Comparison of ENCODE assay signal across 1 cellular context in genomic region chr10:122849900-122850605, GRCh38.
TF ChIP-seq lines count a peak whose summit lies in the region.

No MANE protein-coding gene starts in this region.

TF ChIP-seq in GM23338, 12 proteins besides CTCF, POLR2A, EP300 and RAD21 (continued from another document):
- TF ChIP-seq ETS1 (IDR thresholded peaks at IDR 0.05) (no peak), ZNF331 (CRISPR knock-in tag; IDR thresholded peaks at IDR 0.05; ENCODE audit: low read depth) (no peak), EZH2phosphoT487 (IDR thresholded peaks at IDR 0.05; ENCODE audit: unreplicated experiment) (no peak), STAT1 (IDR thresholded peaks at IDR 0.05; ENCODE audit: unreplicated experiment) (no peak), REST (IDR thresholded peaks at IDR 0.05; ENCODE audit: unreplicated experiment) (no peak), CREB1 (CRISPR knock-in tag; IDR thresholded peaks at IDR 0.05; ENCODE audit: low read depth) (no peak), NANOG (IDR thresholded peaks at IDR 0.05; ENCODE audit: borderline replicate concordance) (no peak), EZH2 (IDR thresholded peaks at IDR 0.05; ENCODE audit: low read depth, unreplicated experiment) (no peak)
